In genomic region chr19:3375221-3376088, GRCh38 we compare ENCODE assay signal across 10 cellular contexts. TPM values are rescaled to one million over a fixed set of nuclear protein-coding genes. Genes with fewer than 3 reads are reported as not detected.
DNase-seq lines count a peak whose midpoint lies in the region; ATAC-seq and TF ChIP-seq lines count a peak whose summit lies in the region.
"Had no signal": no experiment of that assay in that cellular context is flagged by ENCODE, and none has a peak within 500 bp of the region (broad histone marks: within the 10 kb centered on the region; RNA-seq: fewer than 3 reads in every experiment).

No MANE protein-coding gene starts in this region.

- H3K4me3 ChIP-seq in SK-N-SH (ENCODE audit: low read depth in 2 of 2, low read length in 1 of 2) (peak overlapping the region in 1 of 2 experiments; percentile 7; a peak in 1 of 4 replicates), fibroblast of pulmonary artery (replicated peaks; ENCODE audit: low read depth, low read length) (peak overlapping the region; percentile 12), muscle layer of colon (ENCODE audit: low read depth in 1 of 2, low read length in 2 of 2) (peak overlapping the region in 1 of 2 donors; percentile 41), upper lobe of right lung (peak overlapping the region; percentile 5), smooth muscle cell (no peak overlapping the region)

- H4K20me1 ChIP-seq in SK-N-SH (ENCODE audit: insufficient read depth) (peaks cover 88% of the 10 kb centered on the region), smooth muscle cell (ENCODE audit: low read depth) (peaks cover 97% of the 10 kb centered on the region)

- H3K36me3 ChIP-seq in SK-N-SH (replicated peaks in 1 of 2; ENCODE audit: control insufficient read depth in 1 of 2, insufficient read depth in 2 of 2, low read length in 1 of 2), result no peaks in the 10 kb centered on the region
- peaks cover 5% of the 10 kb centered on the region for H3K36me3 ChIP-seq in muscle layer of colon (ENCODE audit: insufficient read depth, low read length)
- no peaks in the 10 kb centered on the region for H3K36me3 ChIP-seq in upper lobe of right lung
- H3K36me3 ChIP-seq in smooth muscle cell (ENCODE audit: low read depth), result no peaks in the 10 kb centered on the region

- H3F3A ChIP-seq in SK-N-SH (replicated peaks; ENCODE audit: insufficient read depth), result peaks cover 11% of the 10 kb centered on the region
- no peaks in the 10 kb centered on the region for H3F3A ChIP-seq in smooth muscle cell (ENCODE audit: low read depth)

- no peaks in the 10 kb centered on the region for H3K9me2 ChIP-seq in SK-N-SH

- no peak; the same call in 1 of the 2 replicates for TF ChIP-seq RAD21 in SK-N-SH (IDR thresholded peaks at IDR 0.05; ENCODE audit: low read length)

- H3K9me3 ChIP-seq in SK-N-SH (no peaks in the 10 kb centered on the region), muscle layer of colon (ENCODE audit: low read length) (no peaks in the 10 kb centered on the region), upper lobe of right lung (no peaks in the 10 kb centered on the region), smooth muscle cell (replicated peaks; ENCODE audit: low read depth) (no peaks in the 10 kb centered on the region)

- DNase-seq in SK-N-SH (peak; percentile 90), fibroblast of pulmonary artery (ENCODE audit: low read depth) (peak; percentile 67), upper lobe of right lung (peak; percentile 80), smooth muscle cell (lab: John Stamatoyannopoulos, UW; ENCODE audit: unreplicated experiment) (no peak), SKM-1 (lab: John Stamatoyannopoulos, UW; ENCODE audit: unreplicated experiment) (no peak), COLO668 (lab: John Stamatoyannopoulos, UW; ENCODE audit: unreplicated experiment) (no peak)
- DNase-seq: activated naive CD8-positive, alpha-beta T cell treated with anti-CD3 and anti-CD28 coated beads, Interleukin-2, amount 10 ng/mL, durations not matched to agents 7 days and 5 days; NCI-H1048 had no signal

- POLR2A ChIA-PET in SK-N-SH (lab: Yijun Ruan, JAX), result interaction anchor here (0.6 to 2.7 kb wide), 5 partner anchors 10 to 54 kb away, joined by 4 to 21 read pairs (median 6); no protein-coding TSS in a partner anchor

- H3K27ac ChIP-seq in SK-N-SH (ENCODE audit: low read depth in 2 of 2, low read length in 1 of 2) (peak overlapping the region; percentile 44 to 94; a peak in 3 of 4 replicates), muscle layer of colon (ENCODE audit: low read depth, low read length) (peak overlapping the region; percentile 81), upper lobe of right lung (peak overlapping the region; percentile 76), smooth muscle cell (ENCODE audit: low read depth) (no peak overlapping the region)

- no peak overlapping the region for H2AFZ ChIP-seq in SK-N-SH (ENCODE audit: low read depth)
- no peak overlapping the region for H2AFZ ChIP-seq in smooth muscle cell (ENCODE audit: low read depth)

- H3K4me1 ChIP-seq in SK-N-SH (ENCODE audit: control insufficient read depth in 1 of 2, insufficient read depth in 2 of 2, low read depth in 1 of 2, low read length in 1 of 2) (peaks cover 3 to 30% of the 10 kb centered on the region in 2 experiments; a peak in 3 of 4 replicates), muscle layer of colon (ENCODE audit: insufficient read depth, low read length) (peaks cover 60% of the 10 kb centered on the region), upper lobe of right lung (peaks cover 28% of the 10 kb centered on the region), smooth muscle cell (ENCODE audit: low read depth) (no peaks in the 10 kb centered on the region)

- H3K27me3 ChIP-seq in SK-N-SH (ENCODE audit: insufficient read depth), result no peaks in the 10 kb centered on the region
- H3K27me3 ChIP-seq in muscle layer of colon (ENCODE audit: control insufficient read depth in 1 of 2, insufficient read depth in 2 of 2, low read length in 2 of 2), result no peaks in the 10 kb centered on the region
- H3K27me3 ChIP-seq in upper lobe of right lung, result no peaks in the 10 kb centered on the region
- peaks cover 4% of the 10 kb centered on the region for H3K27me3 ChIP-seq in smooth muscle cell (ENCODE audit: low read depth)

- 20% methylated on average over 8 of the region's 32 CpGs for WGBS in SK-N-SH (ENCODE audit: low lambda C conversion rate)
- WGBS in smooth muscle cell (ENCODE audit: low lambda C conversion rate), result 85% methylated on average over 32 of the region's 32 CpGs

- CTCF ChIA-PET in SK-N-SH (lab: Yijun Ruan, JAX), result interaction anchor here (1.1 to 4.4 kb wide), 4 partner anchors 13 to 97 kb away, joined by 3 to 32 read pairs (median 8); no protein-coding TSS in a partner anchor

- intact Hi-C loops in upper lobe of right lung (cut with DNase I), result no loop called here

- no peak for TF ChIP-seq CTCF in SK-N-SH (IDR thresholded peaks at IDR 0.05)
- TF ChIP-seq CTCF in fibroblast of pulmonary artery (IDR thresholded peaks at IDR 0.05; ENCODE audit: low read length, missing control alignments), result no peak
- no peak for TF ChIP-seq CTCF in upper lobe of right lung (IDR thresholded peaks at IDR 0.05)
- TF ChIP-seq CTCF in smooth muscle cell (IDR thresholded peaks at IDR 0.05; ENCODE audit: borderline replicate concordance, insufficient read depth, poor library complexity, severe bottlenecking), result no peak

- H3K4me2 ChIP-seq in SK-N-SH (peak overlapping the region; percentile 68), smooth muscle cell (no peak overlapping the region)

- peak; percentile 75 for ATAC-seq in upper lobe of right lung
- ATAC-seq in GM18511 (IDR thresholded peaks at IDR 0.05; ENCODE audit: unreplicated experiment), result no peak

- TF ChIP-seq EP300 in SK-N-SH (IDR thresholded peaks at IDR 0.05; ENCODE audit: borderline replicate concordance in 1 of 2, low read depth in 1 of 2, low read length in 1 of 2), result peak in 1 of 2 experiments; percentile 32; a peak in 2 of 4 replicates

- peaks cover 100% of the 10 kb centered on the region for H3K79me2 ChIP-seq in SK-N-SH (ENCODE audit: insufficient read depth)
- H3K79me2 ChIP-seq in smooth muscle cell (ENCODE audit: low read depth), result peaks cover 11% of the 10 kb centered on the region

- H3K9ac ChIP-seq in SK-N-SH (no peak overlapping the region), muscle layer of colon (ENCODE audit: low read length) (peak overlapping the region; percentile 46), smooth muscle cell (ENCODE audit: low read depth) (no peak overlapping the region)

TF ChIP-seq in SK-N-SH, 30 proteins besides CTCF, POLR2A, EP300 and RAD21 (continues in another document):
- TF ChIP-seq TCF12 (IDR thresholded peaks at IDR 0.05) (peak; percentile 80; the same call in 1 of the 2 replicates), FOSL2 (IDR thresholded peaks at IDR 0.05; ENCODE audit: borderline replicate concordance, low read depth) (peak; percentile 66; the same call in 1 of the 2 replicates), GATA2 (CRISPR knock-in tag; IDR thresholded peaks at IDR 0.05) (peak; percentile 11; the same call in 1 of the 2 replicates), MAX (IDR thresholded peaks at IDR 0.05; ENCODE audit: low read depth) (peak; percentile 37; the same call in 1 of the 2 replicates), MXI1 (IDR thresholded peaks at IDR 0.05; ENCODE audit: low read depth, low read length) (peak; percentile 44; the same call in 1 of the 2 replicates), ELF1 (IDR thresholded peaks at IDR 0.05) (no peak), REST (IDR thresholded peaks at IDR 0.05; ENCODE audit: low read depth, low read length) (0 out of 2 replicates have a peak, but pooled peaks have one; percentile 6), FOXM1 (IDR thresholded peaks at IDR 0.05; ENCODE audit: low read depth) (no peak), RFX5 (IDR thresholded peaks at IDR 0.05; ENCODE audit: low read length) (no peak)
- TF ChIP-seq, protein P1, sequence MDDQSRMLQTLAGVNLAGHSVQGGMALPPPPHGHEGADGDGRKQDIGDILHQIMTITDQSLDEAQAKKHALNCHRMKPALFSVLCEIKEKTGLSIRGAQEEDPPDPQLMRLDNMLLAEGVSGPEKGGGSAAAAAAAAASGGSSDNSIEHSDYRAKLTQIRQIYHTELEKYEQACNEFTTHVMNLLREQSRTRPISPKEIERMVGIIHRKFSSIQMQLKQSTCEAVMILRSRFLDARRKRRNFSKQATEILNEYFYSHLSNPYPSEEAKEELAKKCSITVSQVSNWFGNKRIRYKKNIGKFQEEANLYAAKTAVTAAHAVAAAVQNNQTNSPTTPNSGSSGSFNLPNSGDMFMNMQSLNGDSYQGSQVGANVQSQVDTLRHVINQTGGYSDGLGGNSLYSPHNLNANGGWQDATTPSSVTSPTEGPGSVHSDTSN (IDR thresholded peaks at IDR 0.05), result peak; percentile 47

RNA-seq across cellular contexts. Expression of gene NFIC, which starts 9.1 kb away (rescaled TPM):
- polyA plus RNA-seq in SK-N-SH (2012; rRNA removed) (2.6 and 7.2 TPM in 2 replicates), smooth muscle cell (33.2 and 36.2 TPM in 2 replicates)
- polyA plus RNA-seq in SK-N-SH (2012; cell fraction: cytosol; rRNA removed), result 5.7 and 8.1 TPM in 2 replicates
- 13.4 and 14.9 TPM in 2 replicates for polyA plus RNA-seq in SK-N-SH (2012; cell fraction: nucleus; rRNA removed)
- total RNA-seq in upper lobe of right lung (150 TPM), smooth muscle cell (7.9 and 8.6 TPM in 2 replicates)

Comparison
In these comparisons a context has a peak if more than half of its experiments do, and no peak if none do; other contexts are left out.
1. DNase-seq: peak in SK-N-SH (single experiment), fibroblast of pulmonary artery (single experiment) and upper lobe of right lung (single experiment); none in smooth muscle cell (single experiment), SKM-1 (single experiment) and COLO668 (single experiment).
2. RNA of gene NFIC, which starts 9.1 kb away (total RNA-seq): 150 TPM in upper lobe of right lung (single experiment); 7.9 to 8.6 TPM in smooth muscle cell; every median in the first group is over 10 times any median in the second.